ENCODE assay signal across 24 cellular contexts in the genomic region with DNA sequence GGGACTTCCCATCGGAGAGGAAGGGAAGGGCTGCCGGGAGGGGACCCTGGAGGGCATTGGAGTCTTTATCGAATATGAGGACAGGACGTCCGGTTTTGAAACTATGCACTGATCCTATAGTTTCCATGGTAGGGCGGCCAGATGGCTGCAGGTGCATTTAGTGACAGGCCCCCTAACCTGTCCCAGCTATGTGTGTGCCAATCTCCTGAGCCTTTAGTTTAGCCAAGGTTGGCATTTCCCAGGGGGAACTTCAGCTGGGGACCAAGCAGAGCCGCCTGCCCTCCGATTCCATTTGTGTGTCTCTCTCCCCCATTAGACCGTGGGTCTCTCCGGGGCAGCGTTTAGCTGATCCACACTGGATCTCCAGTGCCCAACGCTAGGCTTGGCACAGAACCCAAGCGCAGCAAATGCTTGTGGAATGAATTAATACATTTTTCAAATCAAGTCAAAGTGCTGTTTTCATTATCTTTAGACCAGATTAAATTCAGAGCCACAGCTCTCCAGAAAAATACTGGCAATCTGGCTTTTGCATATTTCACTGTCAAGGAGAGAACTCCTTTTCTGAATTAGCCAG. TPM values are rescaled to one million over a fixed set of nuclear protein-coding genes. Genes with fewer than 3 reads are reported as not detected.
DNase-seq lines count a peak whose midpoint lies in the region; ATAC-seq, FAIRE-seq and TF ChIP-seq lines count a peak whose summit lies in the region.
"Had no signal": no experiment of that assay in that cellular context is flagged by ENCODE, and none has a peak within 500 bp of the region (broad histone marks: within the 10 kb centered on the region; RNA-seq: fewer than 3 reads in every experiment).

No MANE protein-coding gene starts in this region.

- H3K4me3 ChIP-seq in Caco-2 (ENCODE audit: low read depth, low read length): no peak overlapping the region
- peak overlapping the region; percentile 45 for H3K4me3 ChIP-seq in coronary artery
- no peak overlapping the region for H3K4me3 ChIP-seq in right lobe of liver
- H3K4me3 ChIP-seq in suprapubic skin: no peak overlapping the region
- H3K4me3 ChIP-seq: GM12878, mucosa of descending colon had no signal

- intact Hi-C loops in Caco-2 (cut with micrococcal nuclease; ENCODE audit: unreplicated experiment) (no loop called here), right lobe of liver (cut with DNase I) (no loop called here)

- FAIRE-seq in GM12891 (lab: Jason Lieb, UNC): no peak
- FAIRE-seq: GM12878 had no signal

- TF ChIP-seq CTCF in Caco-2 (IDR thresholded peaks at IDR 0.05; ENCODE audit: insufficient read depth in 1 of 2, low read depth in 1 of 2, low read length in 1 of 2, severe bottlenecking in 1 of 2, unreplicated experiment in 1 of 2) (no peak), coronary artery (IDR thresholded peaks at IDR 0.05) (no peak), right lobe of liver (IDR thresholded peaks at IDR 0.05) (no peak), suprapubic skin (IDR thresholded peaks at IDR 0.05) (no peak)

- H3K4me3 Mint-ChIP-seq in Caco-2 (ENCODE audit: unreplicated experiment): no peak overlapping the region
- H3K4me3 Mint-ChIP-seq: H9; stimulated activated effector memory CD8-positive, alpha-beta T cell treated with anti-CD3 and anti-CD28 coated beads, Interleukin-12 subunit alpha, Interleukin-12 subunit beta, amount 100 ng/mL, for 72 hours; T-helper 17 cell had no signal

- BruUV-seq in Caco-2 (replicated peaks; lab: Mats Ljungman, UMichigan): no TSS peak

- H3K4me1 ChIP-seq in Caco-2: peaks cover 30% of the 10 kb centered on the region
- peaks cover 0 to 22% (median 10%) of the 10 kb centered on the region in 4 donors for H3K4me1 ChIP-seq in right lobe of liver
- peaks cover 27% of the 10 kb centered on the region for H3K4me1 ChIP-seq in suprapubic skin

- POLR2A ChIA-PET in Caco-2 (lab: Charles Lee): no interaction called here

- TF ChIP-seq POLR2A in right lobe of liver (IDR thresholded peaks at IDR 0.05) (no peak), suprapubic skin (IDR thresholded peaks at IDR 0.05) (no peak), GM12891 (IDR thresholded peaks at IDR 0.05; ENCODE audit: low read depth, low read length) (no peak)

- no peak for TF ChIP-seq EP300 in suprapubic skin (IDR thresholded peaks at IDR 0.05)

- H3K27ac Mint-ChIP-seq in Caco-2 (ENCODE audit: unreplicated experiment): peak overlapping the region; percentile 77
- H3K27ac Mint-ChIP-seq: H9; stimulated activated effector memory CD8-positive, alpha-beta T cell treated with anti-CD3 and anti-CD28 coated beads, Interleukin-12 subunit alpha, Interleukin-12 subunit beta, amount 100 ng/mL, for 72 hours; T-helper 17 cell had no signal

- WGBS in right lobe of liver (ENCODE audit: insufficient coverage, low coverage, low lambda C conversion rate, missing lambda C conversion rate): 29% methylated on average over 8 of the region's 13 CpGs
- 26% methylated on average over 13 of the region's 13 CpGs for WGBS in suprapubic skin

- H3K9me3 Mint-ChIP-seq in Caco-2 (ENCODE audit: unreplicated experiment): no peaks in the 10 kb centered on the region
- H3K9me3 Mint-ChIP-seq: H9; stimulated activated effector memory CD8-positive, alpha-beta T cell treated with anti-CD3 and anti-CD28 coated beads, Interleukin-12 subunit alpha, Interleukin-12 subunit beta, amount 100 ng/mL, for 72 hours had no signal

- DNase-seq in Caco-2: no peak
- DNase-seq in coronary artery (ENCODE audit: low spot score): peak; percentile 73
- DNase-seq in right lobe of liver: no peak
- no peak for DNase-seq in suprapubic skin (ENCODE audit: low spot score in 2 of 2)
- no peak for DNase-seq in HPDE6-E6E7 (ENCODE audit: extremely low spot score)
- DNase-seq in foreskin melanocyte: no peak
- no peak for DNase-seq in GM12891 (ENCODE audit: insufficient read length, low spot score)
- DNase-seq: activated CD4-positive, alpha-beta T cell treated with anti-CD3 and anti-CD28 coated beads, Interleukin-2, amount 50 U/mL, for 1 hour; activated CD8-positive, alpha-beta memory T cell treated with anti-CD3 and anti-CD28 coated beads, Interleukin-2, amount 50 U/mL, for 48 hours; activated effector memory CD4-positive, alpha-beta T cell treated with anti-CD3 and anti-CD28 coated beads, Interleukin-2, amount 50 U/mL, for 16 hours; central memory CD4-positive, alpha-beta T cell; GF-D8; H9; NCI-H1436; NCI-H748 treated with DMSO at 0.1 percent for 48 hours; SIG-M5; T-helper 17 cell had no signal

- H3K27me3 ChIP-seq in Caco-2 (replicated peaks; ENCODE audit: control insufficient read depth, insufficient read depth, low read length) (no peaks in the 10 kb centered on the region), right lobe of liver (no peaks in the 10 kb centered on the region), suprapubic skin (no peaks in the 10 kb centered on the region)

- H3K9me3 ChIP-seq in Caco-2: no peaks in the 10 kb centered on the region
- no peaks in the 10 kb centered on the region for H3K9me3 ChIP-seq in right lobe of liver
- no peaks in the 10 kb centered on the region for H3K9me3 ChIP-seq in suprapubic skin
- H3K9me3 ChIP-seq: mucosa of descending colon had no signal

- H3K27me3 Mint-ChIP-seq in Caco-2 (ENCODE audit: insufficient read depth, unreplicated experiment): no peaks in the 10 kb centered on the region

- no peak for ATAC-seq in right lobe of liver
- ATAC-seq in GM21737 (IDR thresholded peaks at IDR 0.05; ENCODE audit: unreplicated experiment): no peak
- ATAC-seq: GM12878; stimulated activated effector memory CD8-positive, alpha-beta T cell treated with anti-CD3 and anti-CD28 coated beads, Interleukin-12 subunit alpha, Interleukin-12 subunit beta, amount 100 ng/mL, for 72 hours; T-helper 17 cell had no signal

- H3K36me3 ChIP-seq in Caco-2 (ENCODE audit: control insufficient read depth, insufficient read depth, low read length): no peaks in the 10 kb centered on the region
- H3K36me3 ChIP-seq in right lobe of liver: no peaks in the 10 kb centered on the region
- H3K36me3 ChIP-seq in suprapubic skin: no peaks in the 10 kb centered on the region

- peaks cover 23% of the 10 kb centered on the region for H3K4me1 Mint-ChIP-seq in Caco-2 (ENCODE audit: low read depth, unreplicated experiment)
- H3K4me1 Mint-ChIP-seq: stimulated activated effector memory CD8-positive, alpha-beta T cell treated with anti-CD3 and anti-CD28 coated beads, Interleukin-12 subunit alpha, Interleukin-12 subunit beta, amount 100 ng/mL, for 72 hours had no signal

- CTCF ChIA-PET in Caco-2 (lab: Charles Lee): no interaction called here

- no peaks in the 10 kb centered on the region for H3K36me3 Mint-ChIP-seq in Caco-2 (ENCODE audit: insufficient read depth, unreplicated experiment)
- H3K36me3 Mint-ChIP-seq: stimulated activated effector memory CD8-positive, alpha-beta T cell treated with anti-CD3 and anti-CD28 coated beads, Interleukin-12 subunit alpha, Interleukin-12 subunit beta, amount 100 ng/mL, for 72 hours had no signal

- H3K27ac ChIP-seq in coronary artery: peak overlapping the region; percentile 73 to 94
- peak overlapping the region; percentile 25 to 66 (median 59) for H3K27ac ChIP-seq in right lobe of liver
- peak overlapping the region; percentile 82 for H3K27ac ChIP-seq in suprapubic skin
- H3K27ac ChIP-seq: VCaP had no signal

TF ChIP-seq in GM12891, 5 proteins besides CTCF, POLR2A, EP300 and RAD21:
- TF ChIP-seq SPI1 (IDR thresholded peaks at IDR 0.05; ENCODE audit: low read depth, low read length) (no peak), PAX5 (IDR thresholded peaks at IDR 0.05; ENCODE audit: insufficient read depth, low read length, severe bottlenecking) (no peak), POU2F2 (IDR thresholded peaks at IDR 0.05; ENCODE audit: low read depth, low read length) (no peak), POLR2AphosphoS5 (IDR thresholded peaks at IDR 0.05; ENCODE audit: low read depth, low read length) (no peak), TAF1 (IDR thresholded peaks at IDR 0.05; ENCODE audit: low read depth, low read length) (no peak)

RNA-seq across cellular contexts. Expression of gene TMEM270, which starts 19.9 kb away (rescaled TPM):
- not detected in 2 replicates for total RNA-seq in Caco-2 (2022)
- not detected for total RNA-seq in right lobe of liver
- not detected for total RNA-seq in suprapubic skin
- polyA plus RNA-seq in GM12891 (2012; ENCODE audit: low read depth, missing spikeins): not detected
- total RNA-seq: GM12878, H9, mucosa of descending colon, OCI-LY7, T-helper 17 cell, ureter had no signal
- polyA plus RNA-seq: GM12878 had no signal

RNA-seq across cellular contexts. Expression of gene METTL27, which starts 38.5 kb away (rescaled TPM):
- total RNA-seq in Caco-2 (2022) (1.5 and 1.7 TPM in 2 replicates), right lobe of liver (1 to 10 TPM in 3 of 6 experiments, under 1 TPM in 3; 0.49 to 1.4 (median 1.0) TPM), suprapubic skin (1 to 10 TPM in 3 of 4 donors, not detected in 1; 2.0 to 6.8 (median 2.9) TPM)
- 0.41 TPM for polyA plus RNA-seq in GM12891 (2012; ENCODE audit: low read depth, missing spikeins)

RNA-seq across cellular contexts. Expression of gene CLDN4, which starts 50.0 kb away (rescaled TPM):
- total RNA-seq in Caco-2 (2022) (249 TPM in 2 replicates), right lobe of liver (1 to 10 TPM in 5 of 6 experiments, under 1 TPM in 1; 0.56 to 3.9 (median 1.3) TPM), suprapubic skin (100 to 1,000 TPM in 3 of 4 donors, 10 to 100 TPM in 1; 82.6 to 389 (median 254) TPM)
- polyA plus RNA-seq in GM12891 (2012; ENCODE audit: low read depth, missing spikeins): 0.05 TPM

Comparison
In these comparisons a context has a peak if more than half of its experiments do, and no peak if none do; other contexts are left out.
1. RNA of gene CLDN4, which starts 50.0 kb away (total RNA-seq): 82.6 to 389 TPM in suprapubic skin and 249 TPM in Caco-2; 0.56 to 3.9 TPM in right lobe of liver; every median in the first group is over 10 times any median in the second.
2. Peak in every context shown above with its lines, with median percentiles within 50 percentile points of each other: H3K27ac ChIP-seq.